In genomic region chr17:38510424-38511125, GRCh38 we compare ENCODE assay signal across 1 cellular context.
A peak's percentile ranks its signal among the peaks of the same experiment; 100 is the strongest.
TF ChIP-seq lines count a peak whose summit lies in the region.

No MANE protein-coding gene starts in this region.

TF ChIP-seq in HepG2, 621 proteins besides CTCF, POLR2A, EP300 and RAD21 (continued from another document and continues in another):
- no peak; the same call in 1 of the 2 replicates for TF ChIP-seq ZHX2 (IDR thresholded peaks at IDR 0.05; ENCODE audit: low read depth)
- no peak for TF ChIP-seq ZHX2 (CRISPR knock-in tag; IDR thresholded peaks at IDR 0.05; ENCODE audit: borderline replicate concordance)
- no peak for TF ChIP-seq REPIN1 (CRISPR knock-in tag; IDR thresholded peaks at IDR 0.05; ENCODE audit: borderline replicate concordance, low read depth)
- TF ChIP-seq FIP1L1 (IDR thresholded peaks at IDR 0.05; ENCODE audit: borderline replicate concordance, insufficient read depth, low read depth, low read length), result no peak
- TF ChIP-seq ZNF670 (CRISPR knock-in tag; IDR thresholded peaks at IDR 0.05; ENCODE audit: borderline replicate concordance), result no peak
- TF ChIP-seq PHF8 (CRISPR knock-in tag; IDR thresholded peaks at IDR 0.05), result no peak
- TF ChIP-seq, protein P1, sequence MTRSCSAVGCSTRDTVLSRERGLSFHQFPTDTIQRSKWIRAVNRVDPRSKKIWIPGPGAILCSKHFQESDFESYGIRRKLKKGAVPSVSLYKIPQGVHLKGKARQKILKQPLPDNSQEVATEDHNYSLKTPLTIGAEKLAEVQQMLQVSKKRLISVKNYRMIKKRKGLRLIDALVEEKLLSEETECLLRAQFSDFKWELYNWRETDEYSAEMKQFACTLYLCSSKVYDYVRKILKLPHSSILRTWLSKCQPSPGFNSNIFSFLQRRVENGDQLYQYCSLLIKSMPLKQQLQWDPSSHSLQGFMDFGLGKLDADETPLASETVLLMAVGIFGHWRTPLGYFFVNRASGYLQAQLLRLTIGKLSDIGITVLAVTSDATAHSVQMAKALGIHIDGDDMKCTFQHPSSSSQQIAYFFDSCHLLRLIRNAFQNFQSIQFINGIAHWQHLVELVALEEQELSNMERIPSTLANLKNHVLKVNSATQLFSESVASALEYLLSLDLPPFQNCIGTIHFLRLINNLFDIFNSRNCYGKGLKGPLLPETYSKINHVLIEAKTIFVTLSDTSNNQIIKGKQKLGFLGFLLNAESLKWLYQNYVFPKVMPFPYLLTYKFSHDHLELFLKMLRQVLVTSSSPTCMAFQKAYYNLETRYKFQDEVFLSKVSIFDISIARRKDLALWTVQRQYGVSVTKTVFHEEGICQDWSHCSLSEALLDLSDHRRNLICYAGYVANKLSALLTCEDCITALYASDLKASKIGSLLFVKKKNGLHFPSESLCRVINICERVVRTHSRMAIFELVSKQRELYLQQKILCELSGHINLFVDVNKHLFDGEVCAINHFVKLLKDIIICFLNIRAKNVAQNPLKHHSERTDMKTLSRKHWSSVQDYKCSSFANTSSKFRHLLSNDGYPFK (CRISPR knock-in tag; IDR thresholded peaks at IDR 0.05; ENCODE audit: borderline replicate concordance), result no peak
- peak; percentile 31; the same call in 1 of the 2 replicates for TF ChIP-seq GFI1 (CRISPR knock-in tag; IDR thresholded peaks at IDR 0.05; ENCODE audit: borderline replicate concordance)
- TF ChIP-seq GPN1 (CRISPR knock-in tag; IDR thresholded peaks at IDR 0.05; ENCODE audit: borderline replicate concordance), result no peak
- no peak for TF ChIP-seq SMC3 (IDR thresholded peaks at IDR 0.05; ENCODE audit: low read length)
- TF ChIP-seq ZNF343 (CRISPR knock-in tag; IDR thresholded peaks at IDR 0.05), result no peak
- TF ChIP-seq ZNF430 (CRISPR knock-in tag; IDR thresholded peaks at IDR 0.05), result no peak; the same call in 1 of the 2 replicates
- 0 out of 2 replicates have a peak, but pooled peaks have one; percentile 19 for TF ChIP-seq ZXDC (CRISPR knock-in tag; IDR thresholded peaks at IDR 0.05)
- 0 out of 2 replicates have a peak, but pooled peaks have one; percentile 16 for TF ChIP-seq GABPB1 (CRISPR knock-in tag; IDR thresholded peaks at IDR 0.05)
- TF ChIP-seq PTBP1 (IDR thresholded peaks at IDR 0.05; ENCODE audit: low read depth, low read length, poor library complexity, severe bottlenecking), result peak; percentile 74
- TF ChIP-seq, protein P2, sequence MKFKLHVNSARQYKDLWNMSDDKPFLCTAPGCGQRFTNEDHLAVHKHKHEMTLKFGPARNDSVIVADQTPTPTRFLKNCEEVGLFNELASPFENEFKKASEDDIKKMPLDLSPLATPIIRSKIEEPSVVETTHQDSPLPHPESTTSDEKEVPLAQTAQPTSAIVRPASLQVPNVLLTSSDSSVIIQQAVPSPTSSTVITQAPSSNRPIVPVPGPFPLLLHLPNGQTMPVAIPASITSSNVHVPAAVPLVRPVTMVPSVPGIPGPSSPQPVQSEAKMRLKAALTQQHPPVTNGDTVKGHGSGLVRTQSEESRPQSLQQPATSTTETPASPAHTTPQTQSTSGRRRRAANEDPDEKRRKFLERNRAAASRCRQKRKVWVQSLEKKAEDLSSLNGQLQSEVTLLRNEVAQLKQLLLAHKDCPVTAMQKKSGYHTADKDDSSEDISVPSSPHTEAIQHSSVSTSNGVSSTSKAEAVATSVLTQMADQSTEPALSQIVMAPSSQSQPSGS (CRISPR knock-in tag; IDR thresholded peaks at IDR 0.05), result no peak
- TF ChIP-seq, protein P3, sequence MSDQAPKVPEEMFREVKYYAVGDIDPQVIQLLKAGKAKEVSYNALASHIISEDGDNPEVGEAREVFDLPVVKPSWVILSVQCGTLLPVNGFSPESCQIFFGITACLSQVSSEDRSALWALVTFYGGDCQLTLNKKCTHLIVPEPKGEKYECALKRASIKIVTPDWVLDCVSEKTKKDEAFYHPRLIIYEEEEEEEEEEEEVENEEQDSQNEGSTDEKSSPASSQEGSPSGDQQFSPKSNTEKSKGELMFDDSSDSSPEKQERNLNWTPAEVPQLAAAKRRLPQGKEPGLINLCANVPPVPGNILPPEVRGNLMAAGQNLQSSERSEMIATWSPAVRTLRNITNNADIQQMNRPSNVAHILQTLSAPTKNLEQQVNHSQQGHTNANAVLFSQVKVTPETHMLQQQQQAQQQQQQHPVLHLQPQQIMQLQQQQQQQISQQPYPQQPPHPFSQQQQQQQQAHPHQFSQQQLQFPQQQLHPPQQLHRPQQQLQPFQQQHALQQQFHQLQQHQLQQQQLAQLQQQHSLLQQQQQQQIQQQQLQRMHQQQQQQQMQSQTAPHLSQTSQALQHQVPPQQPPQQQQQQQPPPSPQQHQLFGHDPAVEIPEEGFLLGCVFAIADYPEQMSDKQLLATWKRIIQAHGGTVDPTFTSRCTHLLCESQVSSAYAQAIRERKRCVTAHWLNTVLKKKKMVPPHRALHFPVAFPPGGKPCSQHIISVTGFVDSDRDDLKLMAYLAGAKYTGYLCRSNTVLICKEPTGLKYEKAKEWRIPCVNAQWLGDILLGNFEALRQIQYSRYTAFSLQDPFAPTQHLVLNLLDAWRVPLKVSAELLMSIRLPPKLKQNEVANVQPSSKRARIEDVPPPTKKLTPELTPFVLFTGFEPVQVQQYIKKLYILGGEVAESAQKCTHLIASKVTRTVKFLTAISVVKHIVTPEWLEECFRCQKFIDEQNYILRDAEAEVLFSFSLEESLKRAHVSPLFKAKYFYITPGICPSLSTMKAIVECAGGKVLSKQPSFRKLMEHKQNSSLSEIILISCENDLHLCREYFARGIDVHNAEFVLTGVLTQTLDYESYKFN (CRISPR knock-in tag; conservative IDR thresholded peaks at IDR 0.05), result peak; percentile 62
- no peak for TF ChIP-seq DNMT1 (CRISPR knock-in tag; IDR thresholded peaks at IDR 0.05)
- TF ChIP-seq TFDP2 (CRISPR knock-in tag; IDR thresholded peaks at IDR 0.05), result peak; percentile 49
- TF ChIP-seq ZFP36L1 (CRISPR knock-in tag; IDR thresholded peaks at IDR 0.05), result no peak
- TF ChIP-seq TAF15 (IDR thresholded peaks at IDR 0.05; ENCODE audit: low read depth, low read length, poor library complexity, severe bottlenecking), result peak; percentile 56
- no peak for TF ChIP-seq ZNF879 (CRISPR knock-in tag; IDR thresholded peaks at IDR 0.05)
- TF ChIP-seq ZBTB34 (CRISPR knock-in tag; IDR thresholded peaks at IDR 0.05), result no peak; the same call in 1 of the 2 replicates
- TF ChIP-seq ZNF281 (CRISPR knock-in tag; IDR thresholded peaks at IDR 0.05; ENCODE audit: borderline replicate concordance), result no peak
- TF ChIP-seq SP2 (CRISPR knock-in tag; IDR thresholded peaks at IDR 0.05), result no peak
- TF ChIP-seq USF2 (IDR thresholded peaks at IDR 0.05; ENCODE audit: low read depth, low read length), result no peak
- TF ChIP-seq USF2 (CRISPR knock-in tag; IDR thresholded peaks at IDR 0.05; ENCODE audit: borderline replicate concordance), result no peak
